In genomic region chr1:169534653-169535052, GRCh38 we compare ENCODE assay signal across 32 cellular contexts. TPM values are rescaled to one million over a fixed set of nuclear protein-coding genes. Genes with fewer than 3 reads are reported as not detected.
"Had no signal": no experiment of that assay in that cellular context is flagged by ENCODE, and none has a peak within 500 bp of the region (broad histone marks: within the 10 kb centered on the region; RNA-seq: fewer than 3 reads in every experiment).

No MANE protein-coding gene starts in this region.

- H3K4me1 ChIP-seq: colonic mucosa, esophagus muscularis mucosa, gastrocnemius medialis, gastroesophageal sphincter, heart left ventricle, heart right ventricle had no signal

- DNase-seq: colonic mucosa; cortex of kidney; dermis blood vessel endothelial cell; dorsolateral prefrontal cortex; effector CD4-positive, alpha-beta T cell; effector CD8-positive, alpha-beta T cell; effector memory CD4-positive, alpha-beta T cell; effector memory CD8-positive, alpha-beta T cell; endodermal cell; erythroblast; esophagus squamous epithelium; foreskin fibroblast; foreskin keratinocyte; gastrocnemius medialis; glutamatergic neuron; head of caudate nucleus; heart left ventricle; heart right ventricle had no signal

- H3K27me3 ChIP-seq: colonic mucosa, dorsolateral prefrontal cortex, esophagus muscularis mucosa, esophagus squamous epithelium, foreskin keratinocyte, gastrocnemius medialis, gastroesophageal sphincter, heart left ventricle had no signal

- H3K27ac ChIP-seq: colonic mucosa, coronary artery, dorsolateral prefrontal cortex, epithelial cell of prostate, esophagus muscularis mucosa, esophagus squamous epithelium, foreskin keratinocyte, gastrocnemius medialis, gastroesophageal sphincter, heart left ventricle, heart right ventricle had no signal

- ATAC-seq: effector memory CD8-positive, alpha-beta T cell; esophagus mucosa; foreskin keratinocyte; gastrocnemius medialis; gastroesophageal sphincter; heart left ventricle; heart right ventricle had no signal

- H3K4me3 ChIP-seq: colonic mucosa, coronary artery, dorsolateral prefrontal cortex, esophagus muscularis mucosa, esophagus squamous epithelium, gastrocnemius medialis, gastroesophageal sphincter, heart left ventricle, heart right ventricle had no signal

- H3K36me3 ChIP-seq: colonic mucosa, esophagus muscularis mucosa, esophagus squamous epithelium, gastrocnemius medialis, gastroesophageal sphincter, heart left ventricle had no signal

- H3K9me3 ChIP-seq: colonic mucosa, esophagus muscularis mucosa, esophagus squamous epithelium, gastrocnemius medialis, gastroesophageal sphincter had no signal

- FAIRE-seq: colon, endometrium, endothelial cell of umbilical vein, frontal cortex had no signal

RNA-seq across cellular contexts. Expression of gene F5, which starts 51.6 kb away (rescaled TPM):
- total RNA-seq: dermis blood vessel endothelial cell, dermis microvascular lymphatic vessel endothelial cell, endothelial cell of umbilical vein, epithelial cell of proximal tubule, fibroblast of villous mesenchyme, foreskin keratinocyte, frontal cortex, glomerular endothelial cell had no signal
- polyA plus RNA-seq: endothelial cell of umbilical vein, fibroblast of lung, foreskin keratinocyte had no signal
